In the genomic region with DNA sequence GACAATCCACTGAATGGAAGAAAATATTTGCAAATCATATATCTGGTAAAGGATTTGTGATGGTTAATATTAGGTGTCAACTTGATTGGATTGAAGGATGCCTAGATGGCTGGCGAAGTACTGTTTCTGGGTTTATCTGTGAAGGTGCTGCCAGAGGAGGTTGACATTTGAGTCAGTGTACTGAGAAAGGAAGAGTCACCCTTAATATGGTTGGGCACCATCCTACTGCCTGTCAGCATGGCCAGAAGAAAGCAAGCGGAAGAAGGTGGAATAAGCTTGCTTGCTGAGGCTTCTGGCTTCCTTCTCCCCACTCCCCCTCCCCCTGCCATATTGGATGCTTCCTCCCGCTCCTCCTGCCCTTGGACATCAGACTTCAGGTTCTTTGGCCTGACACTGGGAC, we compare ENCODE assay signal across 16 cellular contexts.
"Had no signal": no experiment of that assay in that cellular context is flagged by ENCODE, and none has a peak within 500 bp of the region (broad histone marks: within the 10 kb centered on the region; RNA-seq: fewer than 3 reads in every experiment).

No MANE protein-coding gene starts in this region.

- H3K36me3 ChIP-seq: right atrium auricular region, tibial nerve had no signal

- H3K27ac ChIP-seq: foreskin keratinocyte, testis had no signal

- H3K9me3 Mint-ChIP-seq: central memory CD8-positive, alpha-beta T cell; dendritic cell treated with granulocyte-macrophage colony-stimulating factor and Interleukin-4, amounts not matched to agents 40 ng/mL and 50 ng/mL, for 4 days; nephron progenitor cell had no signal

- DNase-seq: erythroblast; foreskin keratinocyte; kidney; left colon; left ventricle myocardium superior; mesendoderm; naive thymus-derived CD4-positive, alpha-beta T cell; nephron progenitor cell; small intestine; stimulated activated CD4-positive, alpha-beta T cell treated with anti-CD3 and anti-CD28 coated beads, Interleukin-12 subunit alpha, Interleukin-12 subunit beta, amount 100 ng/mL, for 4 hours; stimulated activated naive CD4-positive, alpha-beta T cell treated with Interleukin-2 at 50 U/mL for 16 hours; testis had no signal

- H3K27me3 ChIP-seq: right atrium auricular region, testis, tibial nerve had no signal

- ATAC-seq: foreskin keratinocyte; left colon; left ventricle myocardium superior; naive thymus-derived CD4-positive, alpha-beta T cell had no signal

- H3K4me1 ChIP-seq: foreskin keratinocyte had no signal

- H3K4me1 Mint-ChIP-seq: central memory CD8-positive, alpha-beta T cell had no signal

- H3K27ac Mint-ChIP-seq: naive thymus-derived CD4-positive, alpha-beta T cell had no signal

- H3K4me3 ChIP-seq: right atrium auricular region, testis, tibial nerve had no signal

- H3K4me3 Mint-ChIP-seq: central memory CD8-positive, alpha-beta T cell; dendritic cell treated with granulocyte-macrophage colony-stimulating factor and Interleukin-4, amounts not matched to agents 40 ng/mL and 50 ng/mL, for 4 days; naive thymus-derived CD4-positive, alpha-beta T cell; nephron progenitor cell had no signal

- H3K9me3 ChIP-seq: right atrium auricular region, testis, tibial nerve had no signal

- H3K27me3 Mint-ChIP-seq: dendritic cell treated with granulocyte-macrophage colony-stimulating factor and Interleukin-4, amounts not matched to agents 40 ng/mL and 50 ng/mL, for 4 days; naive thymus-derived CD4-positive, alpha-beta T cell had no signal
